In the genomic region with DNA sequence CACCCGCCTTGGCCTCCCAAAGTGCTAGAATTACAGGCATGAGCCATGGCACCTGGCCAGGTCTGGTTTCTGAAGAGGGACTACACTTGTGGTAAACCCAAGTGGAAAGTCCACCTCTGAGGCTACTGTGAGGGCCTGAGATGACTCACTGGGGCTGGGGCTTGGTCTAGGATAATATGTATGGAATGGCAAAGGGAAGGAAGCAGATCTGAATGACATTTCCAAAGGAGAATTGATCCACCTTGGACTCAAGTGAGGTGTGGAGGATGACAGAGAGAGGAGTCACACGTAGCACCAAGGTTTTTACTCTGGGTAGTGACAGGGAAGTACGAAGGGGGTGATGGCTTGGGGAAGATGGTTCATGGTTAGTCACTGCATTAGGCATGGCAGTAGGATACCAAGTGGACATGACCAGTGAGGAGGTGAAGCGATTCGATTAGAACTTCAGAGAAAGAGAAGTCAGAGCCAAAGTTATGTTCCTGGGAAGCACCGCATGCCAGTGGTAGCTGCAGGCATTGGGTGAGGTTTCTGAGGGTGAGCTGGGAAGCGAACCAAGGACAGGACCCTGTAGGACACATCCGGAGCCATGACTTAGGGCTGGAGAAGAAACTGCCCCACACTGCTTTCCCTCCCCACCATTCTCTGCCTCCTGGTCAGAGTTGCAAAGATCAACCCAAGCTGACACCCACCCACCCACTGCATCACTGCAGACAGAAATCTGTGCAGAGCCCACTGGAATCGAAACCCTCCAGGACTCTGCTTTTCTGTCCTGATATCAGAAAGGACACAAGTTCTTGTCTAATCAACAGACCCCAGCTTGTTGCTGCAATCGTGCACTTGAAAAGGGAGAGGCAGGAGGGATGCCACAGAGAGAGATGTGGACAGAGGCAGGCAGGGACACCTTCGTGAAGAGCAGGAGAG, we compare ENCODE assay signal across 12 cellular contexts. TPM values are rescaled to one million over a fixed set of nuclear protein-coding genes. Genes with fewer than 3 reads are reported as not detected.
DNase-seq lines count a peak whose midpoint lies in the region; ATAC-seq, FAIRE-seq and TF ChIP-seq lines count a peak whose summit lies in the region.
"Had no signal": no experiment of that assay in that cellular context is flagged by ENCODE, and none has a peak within 500 bp of the region (broad histone marks: within the 10 kb centered on the region; RNA-seq: fewer than 3 reads in every experiment).

No MANE protein-coding gene starts in this region.

- no peaks in the 10 kb centered on the region for H3K23me2 ChIP-seq in H9 (ENCODE audit: insufficient read length, low read depth, low read length, poor library complexity, severe bottlenecking)

- no peak overlapping the region for H3K23ac ChIP-seq in H9 (ENCODE audit: insufficient read length, low read depth, low read length)

- H3K36me3 ChIP-seq in Loucy (ENCODE audit: insufficient read depth, low read length): no peaks in the 10 kb centered on the region

- H3K4me1 Mint-ChIP-seq in central memory CD8-positive, alpha-beta T cell: peaks cover 11% of the 10 kb centered on the region
- peaks cover 12% of the 10 kb centered on the region for H3K4me1 Mint-ChIP-seq in nephron
- H3K4me1 Mint-ChIP-seq in H9: peaks cover 23 to 33% of the 10 kb centered on the region in 2 experiments

- H4K91ac ChIP-seq in H9 (ENCODE audit: insufficient read length, low read depth, low read length): no peak overlapping the region

- no peak overlapping the region for H2BK12ac ChIP-seq in H9 (ENCODE audit: insufficient read length, low read depth, low read length)

- FAIRE-seq in GM12891 (lab: Jason Lieb, UNC): no peak
- FAIRE-seq: G401.6 had no signal

- peaks cover 21% of the 10 kb centered on the region for H3K4me1 ChIP-seq in Loucy (ENCODE audit: insufficient read depth, low read length, poor library complexity, severe bottlenecking)
- peaks cover 7% of the 10 kb centered on the region; the same call in 1 of the 2 replicates for H3K4me1 ChIP-seq in H9 (ENCODE audit: insufficient read depth, low read length)
- H3K4me1 ChIP-seq: parathyroid adenoma had no signal

- H2BK15ac ChIP-seq in H9 (ENCODE audit: low read depth, low read length): no peak overlapping the region

- H3K27me3 ChIP-seq in Loucy (ENCODE audit: insufficient read depth, low read length, poor library complexity, severe bottlenecking): no peaks in the 10 kb centered on the region
- peaks cover 2% of the 10 kb centered on the region; the same call in 1 of the 2 replicates for H3K27me3 ChIP-seq in H9 (ENCODE audit: insufficient read depth, low read length)

- no peaks in the 10 kb centered on the region for H3K9me3 Mint-ChIP-seq in central memory CD8-positive, alpha-beta T cell
- H3K9me3 Mint-ChIP-seq in nephron (no peaks in the 10 kb centered on the region), H9 (no peaks in the 10 kb centered on the region)
- H3K9me3 Mint-ChIP-seq: activated T-cell treated with anti-CD3 and anti-CD28 coated beads, Interleukin-2, amount 50 U/mL, for 4 hours had no signal

- no peaks in the 10 kb centered on the region for H3K9me2 ChIP-seq in Loucy (replicated peaks; ENCODE audit: low read depth, low read length)

- H2AFZ ChIP-seq in Loucy (ENCODE audit: low read length): no peak overlapping the region
- H2AFZ ChIP-seq in H9 (ENCODE audit: low read length): no peak overlapping the region
- H2AFZ ChIP-seq: parathyroid adenoma had no signal

- H2AK5ac ChIP-seq in H9 (ENCODE audit: insufficient read length, low read length): no peak overlapping the region

- no peak overlapping the region for H3K4ac ChIP-seq in H9 (ENCODE audit: low read depth, low read length)

- H3K4me3 Mint-ChIP-seq in central memory CD8-positive, alpha-beta T cell: no peak overlapping the region
- H3K4me3 Mint-ChIP-seq in nephron (no peak overlapping the region), H9 (peak overlapping the region in 1 of 2 experiments; percentile 13; a peak in 1 of 5 replicates)
- H3K4me3 Mint-ChIP-seq: activated T-cell treated with anti-CD3 and anti-CD28 coated beads, Interleukin-2, amount 50 U/mL, for 4 hours had no signal

- DNase-seq in Daoy (ENCODE audit: low read depth) (peak; percentile 78), NCI-H187 treated with DMSO at 0.1 percent for 48 hours (lab: John Stamatoyannopoulos, UW) (no peak), GM12891 (ENCODE audit: insufficient read length, low spot score) (no peak), H9 (no peak)
- DNase-seq in central memory CD8-positive, alpha-beta T cell (ENCODE audit: low spot score in 2 of 2): no peak
- DNase-seq: activated T-cell treated with anti-CD3 and anti-CD28 coated beads, Interleukin-2, amount 50 U/mL, for 4 hours; NCI-H510A had no signal

- no peak overlapping the region for H3T11ph ChIP-seq in H9 (ENCODE audit: low read length)

- H3K27ac Mint-ChIP-seq in central memory CD8-positive, alpha-beta T cell (ENCODE audit: low read depth): peak overlapping the region; percentile 65
- H3K27ac Mint-ChIP-seq in nephron (peak overlapping the region; percentile 33 to 69 (median 35)), H9 (no peak overlapping the region)

- TF ChIP-seq POLR2A in GM12891 (IDR thresholded peaks at IDR 0.05; ENCODE audit: low read depth, low read length): no peak

- WGBS in H9 (ENCODE audit: extremely low coverage, insufficient read length, low lambda C conversion rate): no CpG with 5 or more reads among the region's 11 CpGs

- no peak overlapping the region for H3K4me3 ChIP-seq in Loucy (ENCODE audit: low read length, poor library complexity, severe bottlenecking)

- H3K9me3 ChIP-seq in Loucy (ENCODE audit: insufficient read depth, low read depth, low read length): no peaks in the 10 kb centered on the region
- no peaks in the 10 kb centered on the region for H3K9me3 ChIP-seq in H9 (ENCODE audit: control insufficient read depth, low read depth, low read length)

- H3K18ac ChIP-seq in H9 (ENCODE audit: insufficient read length, low read depth, low read length): no peak overlapping the region

- no peak overlapping the region for H3K27ac ChIP-seq in H9 (ENCODE audit: insufficient read length, low read depth, low read length)
- H3K27ac ChIP-seq: parathyroid adenoma had no signal

- no peaks in the 10 kb centered on the region for H3F3A ChIP-seq in Loucy (ENCODE audit: low read depth)

- TF ChIP-seq CTCF in Loucy (conservative IDR thresholded peaks at IDR 0.05; ENCODE audit: low read length) (no peak), nephron (IDR thresholded peaks at IDR 0.05; ENCODE audit: unreplicated experiment in 3 of 3) (no peak), H9 (conservative IDR thresholded peaks at IDR 0.05) (no peak)

- no peaks in the 10 kb centered on the region for H4K20me1 ChIP-seq in Loucy (ENCODE audit: insufficient read depth, low read length, poor library complexity, severe bottlenecking)
- H4K20me1 ChIP-seq in H9 (ENCODE audit: control insufficient read depth, insufficient read depth, insufficient read length): no peaks in the 10 kb centered on the region

- no peaks in the 10 kb centered on the region for H3K79me2 ChIP-seq in Loucy (ENCODE audit: insufficient read depth, low read length)
- no peaks in the 10 kb centered on the region for H3K79me2 ChIP-seq in H9 (ENCODE audit: insufficient read depth, low read length)
- H3K79me2 ChIP-seq: parathyroid adenoma had no signal

- H3K36me3 Mint-ChIP-seq in central memory CD8-positive, alpha-beta T cell (ENCODE audit: insufficient read depth): peaks cover 2% of the 10 kb centered on the region
- H3K36me3 Mint-ChIP-seq in nephron (ENCODE audit: low read depth): no peaks in the 10 kb centered on the region
- no peaks in the 10 kb centered on the region for H3K36me3 Mint-ChIP-seq in H9 (ENCODE audit: insufficient read depth in 1 of 3, low read depth in 3 of 3)

- H2BK120ac ChIP-seq in H9 (ENCODE audit: low read depth, low read length, poor library complexity, severe bottlenecking): no peak overlapping the region

- H3K27me3 Mint-ChIP-seq in central memory CD8-positive, alpha-beta T cell: peaks cover 15% of the 10 kb centered on the region
- peaks cover 7% of the 10 kb centered on the region for H3K27me3 Mint-ChIP-seq in nephron (ENCODE audit: low read depth)
- H3K27me3 Mint-ChIP-seq in H9 (ENCODE audit: low read depth): peaks cover 34% of the 10 kb centered on the region

- H4K8ac ChIP-seq in H9 (replicated peaks; ENCODE audit: insufficient read length, low read depth, low read length): no peak overlapping the region

- no peak for ATAC-seq in central memory CD8-positive, alpha-beta T cell (replicated peaks; ENCODE audit: extremely low read depth, poor library complexity, severe bottlenecking)
- ATAC-seq in GM21619 (IDR thresholded peaks at IDR 0.05; ENCODE audit: unreplicated experiment): no peak

- H3K9ac ChIP-seq in Loucy (ENCODE audit: low read depth, low read length, poor library complexity, severe bottlenecking) (peak overlapping the region; percentile 66), H9 (ENCODE audit: extremely low read depth, insufficient read length, low read length) (no peak overlapping the region)
- H3K9ac ChIP-seq: parathyroid adenoma had no signal

- H3K79me1 ChIP-seq in H9 (ENCODE audit: insufficient read depth, low read depth, low read length, poor library complexity, severe bottlenecking): no peaks in the 10 kb centered on the region

- H3K14ac ChIP-seq in H9 (ENCODE audit: insufficient read depth, low read length): no peak overlapping the region

- no peak overlapping the region for H2BK20ac ChIP-seq in H9 (ENCODE audit: low read depth, low read length, poor library complexity, severe bottlenecking)

- no peak overlapping the region for H4K5ac ChIP-seq in H9 (ENCODE audit: insufficient read length, low read depth, low read length)

- H2BK5ac ChIP-seq in H9 (ENCODE audit: insufficient read length, low read length): no peak overlapping the region

- H3K56ac ChIP-seq in H9 (ENCODE audit: insufficient read length, low read depth, low read length): no peak overlapping the region

- H3K4me2 ChIP-seq in Loucy (ENCODE audit: low read depth, low read length, poor library complexity, severe bottlenecking): peak overlapping the region; percentile 77
- no peak overlapping the region for H3K4me2 ChIP-seq in H9 (ENCODE audit: insufficient read depth, insufficient read length, low read length)

TF ChIP-seq in GM12891, 5 proteins besides CTCF, POLR2A, EP300 and RAD21:
- no peak for TF ChIP-seq SPI1 (IDR thresholded peaks at IDR 0.05; ENCODE audit: low read depth, low read length)

RNA-seq across cellular contexts. Expression of gene BCL9L, which starts 13.0 kb away (rescaled TPM):
- total RNA-seq in Daoy (2014; rRNA removed; shearing (Covaris generic)): 3.9 and 5.4 TPM in 2 replicates
- polyA plus RNA-seq in GM12891 (2012; ENCODE audit: low read depth, missing spikeins): 5.5 TPM
- total RNA-seq in H9 (2021): 74.9 and 78.4 TPM in 2 replicates

RNA-seq across cellular contexts. Expression of gene UPK2, which starts 17.3 kb away (rescaled TPM):
- total RNA-seq in Daoy (2014; rRNA removed; shearing (Covaris generic)): not detected in 2 replicates
- 1.9 TPM for polyA plus RNA-seq in GM12891 (2012; ENCODE audit: low read depth, missing spikeins)
- total RNA-seq in H9 (2021): 0.24 and 0.33 TPM in 2 replicates
- total RNA-seq: activated T-cell treated with anti-CD3 and anti-CD28 coated beads, Interleukin-2, amount 50 U/mL, for 4 hours had no signal

RNA-seq across cellular contexts. Expression of gene FOXR1, which starts 32.8 kb away (rescaled TPM):
- not detected in 2 replicates for total RNA-seq in Daoy (2014; rRNA removed; shearing (Covaris generic))
- polyA plus RNA-seq in GM12891 (2012; ENCODE audit: low read depth, missing spikeins): not detected
- not detected in 2 replicates for total RNA-seq in H9 (2021)
- total RNA-seq: activated T-cell treated with anti-CD3 and anti-CD28 coated beads, Interleukin-2, amount 50 U/mL, for 4 hours had no signal

RNA-seq across cellular contexts. Expression of gene CXCR5, which starts 55.1 kb away (rescaled TPM):
- not detected in 2 replicates for total RNA-seq in Daoy (2014; rRNA removed; shearing (Covaris generic))
- polyA plus RNA-seq in GM12891 (2012; ENCODE audit: low read depth, missing spikeins): 4.4 TPM
- total RNA-seq in H9 (2021): 0.07 and 0.11 TPM in 2 replicates

RNA-seq across cellular contexts. Expression of gene CENATAC, which starts 59.2 kb away (rescaled TPM):
- 27.3 and 40.2 TPM in 2 replicates for total RNA-seq in Daoy (2014; rRNA removed; shearing (Covaris generic))
- 7.1 TPM for polyA plus RNA-seq in GM12891 (2012; ENCODE audit: low read depth, missing spikeins)
- 51.2 and 55.2 TPM in 2 replicates for total RNA-seq in H9 (2021)

Comparison
In these comparisons a context has a peak if more than half of its experiments do, and no peak if none do; other contexts are left out.
1. H3K27ac Mint-ChIP-seq: peak in central memory CD8-positive, alpha-beta T cell (single experiment) and nephron (3 of 3); none in H9 (0 of 3).
2. RNA of gene BCL9L, which starts 13.0 kb away (total RNA-seq): 74.9 to 78.4 TPM in H9; 3.9 to 5.4 TPM in Daoy; every median in the first group is over 10 times any median in the second.